ENCODE assay signal across 2 cellular contexts in genomic region chr17:41773731-41774193, GRCh38.
TF ChIP-seq lines count a peak whose summit lies in the region.

No MANE protein-coding gene starts in this region.

TF ChIP-seq in IMR-90, 13 proteins besides CTCF, POLR2A, EP300 and RAD21:
- no peak for TF ChIP-seq CEBPB (IDR thresholded peaks at IDR 0.05; ENCODE audit: low read depth, low read length)
- no peak for TF ChIP-seq SMC3 (IDR thresholded peaks at IDR 0.05; ENCODE audit: low read depth, low read length)
- TF ChIP-seq MAZ (IDR thresholded peaks at IDR 0.05; ENCODE audit: borderline replicate concordance, low read depth, low read length): no peak
- TF ChIP-seq MAFK (IDR thresholded peaks at IDR 0.05; ENCODE audit: low read depth, low read length): no peak
- TF ChIP-seq RCOR1 (IDR thresholded peaks at IDR 0.05; ENCODE audit: insufficient replicate concordance, low read length): no peak
- no peak for TF ChIP-seq USF2 (IDR thresholded peaks at IDR 0.05; ENCODE audit: low read depth, low read length)
- no peak for TF ChIP-seq NFE2L2 (IDR thresholded peaks at IDR 0.05; ENCODE audit: low read depth, low read length)

TF ChIP-seq in H1, 55 proteins besides CTCF, POLR2A, EP300 and RAD21:
- TF ChIP-seq SIRT6 (IDR thresholded peaks at IDR 0.05; ENCODE audit: low read length): no peak
- no peak for TF ChIP-seq ATF2 (IDR thresholded peaks at IDR 0.05; ENCODE audit: low read length)
- no peak for TF ChIP-seq TCF12 (IDR thresholded peaks at IDR 0.05; ENCODE audit: low read depth, low read length)
- no peak for TF ChIP-seq SUZ12 (IDR thresholded peaks at IDR 0.05; ENCODE audit: low read length)
- TF ChIP-seq BACH1 (IDR thresholded peaks at IDR 0.05; ENCODE audit: low read length): no peak
- no peak for TF ChIP-seq SP4 (IDR thresholded peaks at IDR 0.05; ENCODE audit: low read length)
- no peak for TF ChIP-seq SIN3A (conservative IDR thresholded peaks at IDR 0.05 in 1 of 2, IDR thresholded peaks at IDR 0.05 in 1 of 2; ENCODE audit: low read depth in 1 of 2, low read length in 2 of 2)
